Comparison of ENCODE assay signal across 1 cellular context in genomic region chr9:21802418-21803000, GRCh38.
TF ChIP-seq lines count a peak whose summit lies in the region.

Gene MTAP (plus strand): TSS chr9:21802636. CDS start chr9:21802749, 113 bp downstream.

TF ChIP-seq in HepG2, 621 proteins besides CTCF, POLR2A, EP300 and RAD21 (continued from another document and continues in another):
- TF ChIP-seq ZNF235 (CRISPR knock-in tag; IDR thresholded peaks at IDR 0.05; ENCODE audit: borderline replicate concordance) (no peak; the same call in 1 of the 2 replicates), GMEB1 (CRISPR knock-in tag; IDR thresholded peaks at IDR 0.05; ENCODE audit: borderline replicate concordance) (no peak), STAG1 (CRISPR knock-in tag; IDR thresholded peaks at IDR 0.05) (no peak), ATAD3A (CRISPR knock-in tag; IDR thresholded peaks at IDR 0.05) (no peak), SP2 (CRISPR knock-in tag; IDR thresholded peaks at IDR 0.05) (peak; percentile 86), AGO2 (optimal IDR thresholded peaks at IDR 0.05; ENCODE audit: low read depth, low read length) (peak; percentile 82), ZNF788 (CRISPR knock-in tag; IDR thresholded peaks at IDR 0.05; ENCODE audit: borderline replicate concordance) (peak; percentile 68; the same call in 1 of the 2 replicates), ZNF326 (CRISPR knock-in tag; IDR thresholded peaks at IDR 0.05; ENCODE audit: borderline replicate concordance) (no peak), ZNF790 (CRISPR knock-in tag; IDR thresholded peaks at IDR 0.05; ENCODE audit: borderline replicate concordance) (no peak), E2F1 (CRISPR knock-in tag; IDR thresholded peaks at IDR 0.05) (peak; percentile 82), ZNF557 (CRISPR knock-in tag; IDR thresholded peaks at IDR 0.05) (no peak), ZNF256 (CRISPR knock-in tag; conservative IDR thresholded peaks at IDR 0.05) (peak; percentile 74; the same call in 1 of the 2 replicates), ZNF740 (CRISPR knock-in tag; IDR thresholded peaks at IDR 0.05) (no peak), NCOA2 (CRISPR knock-in tag; IDR thresholded peaks at IDR 0.05) (no peak; the same call in 1 of the 2 replicates), TMF1 (CRISPR knock-in tag; IDR thresholded peaks at IDR 0.05; ENCODE audit: low read depth) (peak; percentile 64; the same call in 1 of the 2 replicates), ZNF143 (CRISPR knock-in tag; IDR thresholded peaks at IDR 0.05) (0 out of 2 replicates have a peak, but pooled peaks have one; percentile 9), TEF (CRISPR knock-in tag; IDR thresholded peaks at IDR 0.05) (no peak), ZNF20 (CRISPR knock-in tag; IDR thresholded peaks at IDR 0.05) (no peak), RAD51 (IDR thresholded peaks at IDR 0.05; ENCODE audit: borderline replicate concordance) (no peak), ZNF276 (CRISPR knock-in tag; IDR thresholded peaks at IDR 0.05; ENCODE audit: low read depth) (peak; percentile 79), TFE3 (CRISPR knock-in tag; IDR thresholded peaks at IDR 0.05) (no peak), ELK4 (CRISPR knock-in tag; IDR thresholded peaks at IDR 0.05; ENCODE audit: borderline replicate concordance) (no peak), NR2C2 (CRISPR knock-in tag; IDR thresholded peaks at IDR 0.05; ENCODE audit: borderline replicate concordance) (peak; percentile 31; the same call in 1 of the 2 replicates), ZNF292 (CRISPR knock-in tag; IDR thresholded peaks at IDR 0.05; ENCODE audit: borderline replicate concordance, low read depth) (no peak), DBP (CRISPR knock-in tag; IDR thresholded peaks at IDR 0.05; ENCODE audit: not compliant biosample characterization) (no peak), ZNF576 (CRISPR knock-in tag; IDR thresholded peaks at IDR 0.05) (no peak), SRF (IDR thresholded peaks at IDR 0.05; ENCODE audit: low read depth, low read length) (peak; percentile 1; the same call in 1 of the 2 replicates), HMG20B (CRISPR knock-in tag; conservative IDR thresholded peaks at IDR 0.05) (no peak), HINFP (CRISPR knock-in tag; IDR thresholded peaks at IDR 0.05; ENCODE audit: low read depth) (peak; percentile 42; the same call in 1 of the 2 replicates), SNAPC4 (CRISPR knock-in tag; IDR thresholded peaks at IDR 0.05) (no peak), SOX13 (IDR thresholded peaks at IDR 0.05) (peak; percentile 41; the same call in 1 of the 2 replicates), SOX13 (CRISPR knock-in tag; conservative IDR thresholded peaks at IDR 0.05 in 1 of 2, IDR thresholded peaks at IDR 0.05 in 1 of 2) (no peak), SMC3 (IDR thresholded peaks at IDR 0.05; ENCODE audit: low read length) (no peak), KLF13 (CRISPR knock-in tag; IDR thresholded peaks at IDR 0.05) (no peak), PBX2 (CRISPR knock-in tag; IDR thresholded peaks at IDR 0.05) (no peak), BRF2 (CRISPR knock-in tag; IDR thresholded peaks at IDR 0.05) (no peak), KDM2A (CRISPR knock-in tag; IDR thresholded peaks at IDR 0.05; ENCODE audit: borderline replicate concordance, low read depth) (peak; percentile 29; the same call in 1 of the 2 replicates), ZNF776 (CRISPR knock-in tag; IDR thresholded peaks at IDR 0.05) (no peak; the same call in 1 of the 2 replicates), SMAD1 (CRISPR knock-in tag; IDR thresholded peaks at IDR 0.05; ENCODE audit: borderline replicate concordance, low read depth) (peak; percentile 53; the same call in 1 of the 2 replicates), NAIF1 (CRISPR knock-in tag; IDR thresholded peaks at IDR 0.05; ENCODE audit: borderline replicate concordance) (no peak)
